8 cellular contexts compared by ENCODE assay signal in genomic region chr5:98774192-98775046, GRCh38. TPM values are rescaled to one million over a fixed set of nuclear protein-coding genes. Genes with fewer than 3 reads are reported as not detected.
DNase-seq lines count a peak whose midpoint lies in the region; ATAC-seq and TF ChIP-seq lines count a peak whose summit lies in the region.

No MANE protein-coding gene starts in this region.

- H3K27me3 ChIP-seq in mucosa of rectum (ENCODE audit: control insufficient read depth in 2 of 2, insufficient read depth in 2 of 2, low read length in 2 of 2), result peaks cover 0 to 3% of the 10 kb centered on the region in 2 donors
- H3K27me3 ChIP-seq in stomach, result peaks cover 0 to 30% (median under 1%) of the 10 kb centered on the region in 3 donors

- ATAC-seq in GM18519 (IDR thresholded peaks at IDR 0.05; ENCODE audit: low FRiP score, unreplicated experiment) (peak; percentile 25), HG03025 (IDR thresholded peaks at IDR 0.05; ENCODE audit: low FRiP score, unreplicated experiment) (peak; percentile 27)

- peaks cover 25 to 28% of the 10 kb centered on the region in 2 donors for H3K4me1 ChIP-seq in mucosa of rectum (ENCODE audit: control insufficient read depth in 2 of 2, insufficient read depth in 2 of 2, low read length in 2 of 2)
- H3K4me1 ChIP-seq in stomach, result peaks cover 29 to 82% (median 45%) of the 10 kb centered on the region in 4 donors

- TF ChIP-seq CTCF in AG04449 (IDR thresholded peaks at IDR 0.05; ENCODE audit: insufficient read depth, low read length, missing control alignments) (no peak), epithelial cell of proximal tubule (conservative IDR thresholded peaks at IDR 0.05; ENCODE audit: low read depth, low read length) (no peak), stomach (IDR thresholded peaks at IDR 0.05) (no peak)

- H3K4me3 ChIP-seq in AG04449 (ENCODE audit: low read depth, low read length), result peak overlapping the region; percentile 82
- H3K4me3 ChIP-seq in epithelial cell of proximal tubule (ENCODE audit: low read depth, low read length), result peak overlapping the region; percentile 67
- H3K4me3 ChIP-seq in mucosa of rectum (ENCODE audit: low read length in 2 of 2), result peak overlapping the region; percentile 85 to 91
- peak overlapping the region; percentile 68 to 97 (median 89) for H3K4me3 ChIP-seq in stomach

- no peak for TF ChIP-seq POLR2A in stomach (IDR thresholded peaks at IDR 0.05)

- peak overlapping the region; percentile 83 to 91 for H3K27ac ChIP-seq in mucosa of rectum (ENCODE audit: low read depth in 2 of 2, low read length in 2 of 2)
- peak overlapping the region; percentile 93 to 97 (median 95) for H3K27ac ChIP-seq in stomach

- POLR2A ChIA-PET in AG04449 (lab: Yijun Ruan, JAX), result interaction anchor here (1.6 to 2.0 kb wide), 2 partner anchors 155 to 359 kb away, joined by 3 to 7 read pairs; no protein-coding TSS in a partner anchor

- 0 to 1% (median 1%) methylated on average over 43 to 64 of the region's 64 CpGs for WGBS in stomach, 5 donors

- TF ChIP-seq EP300 in stomach (IDR thresholded peaks at IDR 0.05), result no peak

- DNase-seq in AG04449 (ENCODE audit: low read depth, low spot score) (no peak), NCI-H345 treated with DMSO at 0.1 percent for 48 hours (lab: John Stamatoyannopoulos, UW; ENCODE audit: unreplicated experiment) (peak; percentile 2), activated T-cell treated with anti-CD3 and anti-CD28 coated beads for 4 hours (peak; percentile 42), epithelial cell of proximal tubule (ENCODE audit: low read depth) (no peak), stomach (peak; percentile 72)

- H3K9me3 ChIP-seq in mucosa of rectum (ENCODE audit: control insufficient read depth in 2 of 2, low read length in 2 of 2) (no peaks in the 10 kb centered on the region), stomach (no peaks in the 10 kb centered on the region)

- peaks cover 0 to under 1% of the 10 kb centered on the region in 2 donors for H3K36me3 ChIP-seq in mucosa of rectum (ENCODE audit: control insufficient read depth in 2 of 2, insufficient read depth in 2 of 2, low read length in 2 of 2)
- H3K36me3 ChIP-seq in stomach, result peaks cover 0 to 4% (median under 1%) of the 10 kb centered on the region in 4 donors

- CTCF ChIA-PET in AG04449 (lab: Yijun Ruan, JAX), result interaction anchor here (0.8 to 6.9 kb wide), 2 partner anchors 7 to 11 kb away, joined by 3 to 42 read pairs; no protein-coding TSS in a partner anchor

- intact Hi-C loops in stomach (cut with DNase I; ENCODE audit: low total_unique reads), result no loop called here

- H3K9ac ChIP-seq in mucosa of rectum (ENCODE audit: low read depth in 1 of 2, low read length in 2 of 2), result peak overlapping the region; percentile 77 to 82

RNA-seq across cellular contexts. Expression of gene RGMB, which starts 1.0 kb away (rescaled TPM):
- total RNA-seq in epithelial cell of proximal tubule, result 19.5 and 20.9 TPM in 2 replicates
- total RNA-seq in stomach, result 100 to 1,000 TPM in 1 of 5 donors, 10 to 100 TPM in 4; 48.3 to 215 (median 79.9) TPM
- polyA plus RNA-seq in stomach, result 10 to 100 TPM in 2 of 3 donors, 1 to 10 TPM in 1; 8.4 to 14.2 (median 13.7) TPM

Comparison
In these comparisons a context has a peak if more than half of its experiments do, and no peak if none do; other contexts are left out.
1. DNase-seq: peak in NCI-H345 treated with DMSO at 0.1 percent for 48 hours (single experiment), activated T-cell treated with anti-CD3 and anti-CD28 coated beads for 4 hours (single experiment) and stomach (single experiment); none in AG04449 (single experiment) and epithelial cell of proximal tubule (single experiment).
2. Peak in every context shown above with its lines, with median percentiles within 50 percentile points of each other: H3K4me3 ChIP-seq.